8 cellular contexts compared by ENCODE assay signal in genomic region chr4:2934077-2934812, GRCh38. TPM values are rescaled to one million over a fixed set of nuclear protein-coding genes. Genes with fewer than 3 reads are reported as not detected.
DNase-seq lines count a peak whose midpoint lies in the region; ATAC-seq and TF ChIP-seq lines count a peak whose summit lies in the region.

No MANE protein-coding gene starts in this region.

- WGBS in HUES64 = 1% methylated on average over 52 of the region's 93 CpGs

- H3K4me3 Mint-ChIP-seq in endothelial cell (ENCODE audit: unreplicated experiment) = peak overlapping the region; percentile 79

- no peak for TF ChIP-seq CTCF in BE2C (IDR thresholded peaks at IDR 0.05; ENCODE audit: low read depth, low read length)
- no peak for TF ChIP-seq CTCF in endothelial cell (IDR thresholded peaks at IDR 0.05; ENCODE audit: unreplicated experiment)
- no peak for TF ChIP-seq CTCF in tibial artery (IDR thresholded peaks at IDR 0.05)

- peaks cover 15% of the 10 kb centered on the region for H3K4me1 Mint-ChIP-seq in endothelial cell (ENCODE audit: unreplicated experiment)

- no peak overlapping the region for H3K27ac ChIP-seq in HUES64 (ENCODE audit: low read depth, low read length)
- H3K27ac ChIP-seq in muscle layer of colon (ENCODE audit: low read depth, low read length) = peak overlapping the region; percentile 96
- peak overlapping the region; percentile 82 to 92 for H3K27ac ChIP-seq in tibial artery

- no peak for ATAC-seq in GM18867 (IDR thresholded peaks at IDR 0.05; ENCODE audit: unreplicated experiment)

- no peaks in the 10 kb centered on the region for H3K9me3 ChIP-seq in BE2C
- no peaks in the 10 kb centered on the region for H3K9me3 ChIP-seq in HUES64 (ENCODE audit: insufficient read depth, low read depth, low read length)
- H3K9me3 ChIP-seq in muscle layer of colon (ENCODE audit: low read length) = no peaks in the 10 kb centered on the region
- no peaks in the 10 kb centered on the region for H3K9me3 ChIP-seq in tibial artery

- H3K36me3 Mint-ChIP-seq in endothelial cell (ENCODE audit: low read depth, unreplicated experiment) = peaks cover 18% of the 10 kb centered on the region

- no peaks in the 10 kb centered on the region for H3K27me3 ChIP-seq in BE2C
- no peaks in the 10 kb centered on the region for H3K27me3 ChIP-seq in HUES64 (ENCODE audit: insufficient read depth, low read length)
- H3K27me3 ChIP-seq in muscle layer of colon (ENCODE audit: control insufficient read depth in 1 of 2, insufficient read depth in 2 of 2, low read length in 2 of 2) = no peaks in the 10 kb centered on the region
- no peaks in the 10 kb centered on the region for H3K27me3 ChIP-seq in tibial artery

- peak overlapping the region; percentile 96 for H3K4me3 ChIP-seq in BE2C (ENCODE audit: low read depth, low read length)
- peak overlapping the region; percentile 74 for H3K4me3 ChIP-seq in HUES64 (ENCODE audit: low read length)
- peak overlapping the region; percentile 79 to 93 for H3K4me3 ChIP-seq in muscle layer of colon (ENCODE audit: low read depth in 1 of 2, low read length in 2 of 2)
- H3K4me3 ChIP-seq in tibial artery = peak overlapping the region; percentile 80 to 97

- intact Hi-C loops in tibial artery (cut with DNase I; ENCODE audit: low total_unique reads) = loop anchor here (10.0 kb wide), 2 partner anchors 169 to 1959 kb away; partner anchors contain the start of gene DGKQ

- no peaks in the 10 kb centered on the region for H3K9me3 Mint-ChIP-seq in endothelial cell (ENCODE audit: unreplicated experiment)

- peaks cover 17% of the 10 kb centered on the region for H3K27me3 Mint-ChIP-seq in endothelial cell (ENCODE audit: unreplicated experiment)

- DNase-seq in BE2C (no peak), endothelial cell (ENCODE audit: low spot score) (peak; percentile 48), tibial artery (peak; percentile 74 to 85), NCI-H2029 (lab: John Stamatoyannopoulos, UW) (no peak)
- DNase-seq in activated CD4-positive, alpha-beta T cell treated with anti-CD3 and anti-CD28 coated beads for 4 hours = peak; percentile 50 to 68

- H3K4me1 ChIP-seq in BE2C = peaks cover 23% of the 10 kb centered on the region
- H3K4me1 ChIP-seq in HUES64 (ENCODE audit: insufficient read depth, low read length) = 0 out of 2 replicates have a peak, but pooled peaks cover 7% of the 10 kb centered on the region
- H3K4me1 ChIP-seq in muscle layer of colon (ENCODE audit: insufficient read depth, low read length) = peaks cover 14% of the 10 kb centered on the region
- peaks cover 0 to 53% (median 28%) of the 10 kb centered on the region in 4 donors for H3K4me1 ChIP-seq in tibial artery

- H3K36me3 ChIP-seq in BE2C = peaks cover 50% of the 10 kb centered on the region
- peaks cover 60% of the 10 kb centered on the region for H3K36me3 ChIP-seq in HUES64 (ENCODE audit: insufficient read depth, low read length)
- peaks cover 29% of the 10 kb centered on the region for H3K36me3 ChIP-seq in muscle layer of colon (ENCODE audit: insufficient read depth, low read length)
- peaks cover 14 to 59% (median 45%) of the 10 kb centered on the region in 3 donors for H3K36me3 ChIP-seq in tibial artery

- H3K9ac ChIP-seq in HUES64 (ENCODE audit: low read depth, low read length) (peak overlapping the region; percentile 73), muscle layer of colon (ENCODE audit: low read length) (no peak overlapping the region)

- no peak overlapping the region for H3K27ac Mint-ChIP-seq in endothelial cell (ENCODE audit: unreplicated experiment)

RNA-seq across cellular contexts. Expression of gene NOP14, which starts 29.0 kb away (rescaled TPM):
- 44.8 TPM for polyA plus RNA-seq in BE2C (2012; ENCODE audit: insufficient read depth, insufficient read length, low read depth)
- 32.2 TPM for polyA plus RNA-seq in HUES64 (2013, experiment 1 of 2)
- polyA plus RNA-seq in HUES64 (2013, experiment 2 of 2) = 28.8 TPM
- 22.9 TPM for total RNA-seq in endothelial cell (ENCODE audit: unreplicated experiment)

RNA-seq across cellular contexts. Expression of gene GRK4, which starts 29.1 kb away (rescaled TPM):
- 3.8 TPM for polyA plus RNA-seq in BE2C (2012; ENCODE audit: insufficient read depth, insufficient read length, low read depth)
- polyA plus RNA-seq in HUES64 (2013, experiment 1 of 2) = 2.1 TPM
- polyA plus RNA-seq in HUES64 (2013, experiment 2 of 2) = 1.8 TPM
- 5.9 TPM for total RNA-seq in endothelial cell (ENCODE audit: unreplicated experiment)

Comparison
In these comparisons a context has a peak if more than half of its experiments do, and no peak if none do; other contexts are left out.
1. DNase-seq: peak in activated CD4-positive, alpha-beta T cell treated with anti-CD3 and anti-CD28 coated beads for 4 hours (2 of 2), endothelial cell (single experiment) and tibial artery (2 of 2); none in BE2C (single experiment) and NCI-H2029 (single experiment).
2. Peak in every context shown above with its lines, with median percentiles within 50 percentile points of each other: H3K4me3 ChIP-seq.